Comparison of ENCODE assay signal across 12 cellular contexts in the genomic region with DNA sequence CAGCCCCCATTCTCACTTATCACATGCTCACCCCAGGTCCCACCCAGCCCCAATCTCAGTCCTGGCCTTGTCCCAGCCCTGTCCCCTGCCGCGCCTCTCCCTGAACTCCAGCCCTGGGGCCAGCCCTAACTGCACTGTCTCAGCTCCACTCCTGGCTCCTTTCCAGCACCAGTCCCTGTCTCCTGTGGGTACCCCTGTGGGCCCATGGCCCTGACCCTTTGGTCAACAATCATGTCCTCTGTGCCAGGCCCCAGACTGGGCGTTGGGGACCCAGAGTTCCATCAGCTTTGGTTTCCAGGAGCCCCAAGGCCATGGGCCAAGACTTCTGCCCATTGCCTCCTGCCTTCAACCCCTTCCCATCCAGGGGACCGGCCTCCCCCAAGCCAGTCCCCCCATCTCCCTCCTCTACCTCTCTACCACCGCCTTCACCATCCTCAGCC. TPM values are rescaled to one million over a fixed set of nuclear protein-coding genes. Genes with fewer than 3 reads are reported as not detected.
DNase-seq lines count a peak whose midpoint lies in the region; ATAC-seq and TF ChIP-seq lines count a peak whose summit lies in the region.
"Had no signal": no experiment of that assay in that cellular context is flagged by ENCODE, and none has a peak within 500 bp of the region (broad histone marks: within the 10 kb centered on the region; RNA-seq: fewer than 3 reads in every experiment).

No MANE protein-coding gene starts in this region.

- no peak for TF ChIP-seq CTCF in GM13976 (IDR thresholded peaks at IDR 0.05; ENCODE audit: borderline replicate concordance, control extremely low read depth, extremely low read depth, insufficient read depth, missing control alignments)
- TF ChIP-seq CTCF in esophagus squamous epithelium (IDR thresholded peaks at IDR 0.05) = no peak

- H3K4me3 ChIP-seq in esophagus squamous epithelium (peak overlapping the region in 3 of 4 donors; percentile 29 to 55 (median 40)), rectal smooth muscle tissue (ENCODE audit: low read length) (peak overlapping the region; percentile 32)

- H3K27ac ChIP-seq in esophagus squamous epithelium (peak overlapping the region; percentile 40 to 88 (median 74)), rectal smooth muscle tissue (ENCODE audit: low read depth, low read length) (no peak overlapping the region)
- H3K27ac ChIP-seq: C4-2B had no signal

- H3K4me1 ChIP-seq in esophagus squamous epithelium (peaks cover 5 to 22% (median 8%) of the 10 kb centered on the region in 3 donors), rectal smooth muscle tissue (ENCODE audit: control insufficient read depth, insufficient read depth, low read length) (no peaks in the 10 kb centered on the region)

- in situ Hi-C loops in GM13976 (cut with MboI; ENCODE audit: low sequenced_read_pairs, unreplicated experiment) = no loop called here

- H3K9ac ChIP-seq in rectal smooth muscle tissue (ENCODE audit: low read length) = no peak overlapping the region

- 56 to 82% methylated on average over 3 to 5 of the region's 5 CpGs for WGBS in esophagus squamous epithelium, 2 donors

- intact Hi-C loops in esophagus squamous epithelium (cut with DNase I) = loop anchor here (10.0 kb wide), 1 partner anchor 77 kb away; no protein-coding TSS in a partner anchor

- DNase-seq in GM13976 (ENCODE audit: low spot score) (peak; percentile 55), Kasumi-1 (lab: John Stamatoyannopoulos, UW) (peak; percentile 25 to 26), esophagus squamous epithelium (lab: John Stamatoyannopoulos, UW) (no peak), retina (no peak), activated gamma-delta T cell treated with Interleukin-2 at 50 U/mL for 16 hours (no peak), NCI-H2107 treated with DMSO at 0.1 percent for 48 hours (lab: John Stamatoyannopoulos, UW; ENCODE audit: unreplicated experiment) (no peak)
- DNase-seq: NCI-H524 treated with DMSO at 0.1 percent for 48 hours; stimulated activated naive CD8-positive, alpha-beta T cell treated with anti-CD3 and anti-CD28 coated beads, Interleukin-15, amount 100 ng/mL, for 72 hours had no signal

- no peaks in the 10 kb centered on the region for H3K27me3 ChIP-seq in esophagus squamous epithelium
- no peaks in the 10 kb centered on the region for H3K27me3 ChIP-seq in rectal smooth muscle tissue (ENCODE audit: control insufficient read depth, insufficient read depth, low read length)

- TF ChIP-seq POLR2A in esophagus squamous epithelium (IDR thresholded peaks at IDR 0.05) = no peak

- no peaks in the 10 kb centered on the region for H3K9me3 ChIP-seq in esophagus squamous epithelium

- ATAC-seq in GM18868 (IDR thresholded peaks at IDR 0.05; ENCODE audit: unreplicated experiment) = no peak

- H3K36me3 ChIP-seq in esophagus squamous epithelium = no peaks in the 10 kb centered on the region
- no peaks in the 10 kb centered on the region for H3K36me3 ChIP-seq in rectal smooth muscle tissue (ENCODE audit: control insufficient read depth, insufficient read depth, low read length)

RNA-seq across cellular contexts. Expression of gene SPI1, which starts 0.8 kb away (rescaled TPM):
- total RNA-seq in esophagus squamous epithelium = 10 to 100 TPM in 2 of 4 donors, 1 to 10 TPM in 2; 2.6 to 15.4 (median 8.8) TPM
- total RNA-seq: T-helper 2 cell treated with Interferon-gamma antibody and Interleukin-4, amounts not matched to agents 100 ng/mL and 5 ng/mL, for 36 hours had no signal

RNA-seq across cellular contexts. Expression of gene MYBPC3, which starts 25.1 kb away (rescaled TPM):
- under 1 TPM in 1 of 4 donors, not detected in 3; 0.08 TPM for total RNA-seq in esophagus squamous epithelium
- total RNA-seq: T-helper 2 cell treated with Interferon-gamma antibody and Interleukin-4, amounts not matched to agents 100 ng/mL and 5 ng/mL, for 36 hours had no signal

RNA-seq across cellular contexts. Expression of gene SLC39A13, which starts 30.8 kb away (rescaled TPM):
- 10 to 100 TPM; 10.9 to 44.3 (median 13.8) TPM for total RNA-seq in esophagus squamous epithelium

RNA-seq across cellular contexts. Expression of gene PSMC3, which starts 48.6 kb away (rescaled TPM):
- total RNA-seq in esophagus squamous epithelium = 100 to 1,000 TPM in 3 of 4 donors, 10 to 100 TPM in 1; 72.9 to 134 (median 122) TPM

Comparison
In these comparisons a context has a peak if more than half of its experiments do, and no peak if none do; other contexts are left out.
1. DNase-seq: peak in GM13976 (single experiment) and Kasumi-1 (2 of 2); none in esophagus squamous epithelium (single experiment), retina (single experiment), activated gamma-delta T cell treated with Interleukin-2 at 50 U/mL for 16 hours (single experiment) and NCI-H2107 treated with DMSO at 0.1 percent for 48 hours (single experiment).